In genomic region chr13:64293923-64294322, GRCh38 we compare ENCODE assay signal across 24 cellular contexts.
"Had no signal": no experiment of that assay in that cellular context is flagged by ENCODE, and none has a peak within 500 bp of the region (broad histone marks: within the 10 kb centered on the region; RNA-seq: fewer than 3 reads in every experiment).

No MANE protein-coding gene starts in this region.

- H3K4me3 Mint-ChIP-seq: activated CD4-positive, alpha-beta T cell treated with anti-CD3 and anti-CD28 coated beads for 36 hours; activated naive CD8-positive, alpha-beta T cell treated with anti-CD3 and anti-CD28 coated beads for 36 hours; activated T-cell treated with anti-CD3 and anti-CD28 coated beads, Interleukin-2, amount 50 U/mL, for 4 hours; natural killer cell treated with Interleukin-12 subunit alpha and Interleukin-12 subunit beta and Interleukin-15 and Interleukin-18, amount 100 ng/mL, for 72 hours; T-helper 2 cell treated with Interferon-gamma antibody and Interleukin-4, amounts not matched to agents 5 μg/mL and 100 μg/mL, for 36 hours; WTC11 had no signal

- DNase-seq: activated CD4-positive, alpha-beta T cell treated with anti-CD3 and anti-CD28 coated beads for 36 hours; activated CD4-positive, alpha-beta T cell treated with anti-CD3 and anti-CD28 coated beads, Interleukin-2, amount 50 U/mL, for 48 hours; activated CD8-positive, alpha-beta memory T cell treated with anti-CD3 and anti-CD28 coated beads, Interleukin-2, amount 50 U/mL, for 48 hours; activated naive CD4-positive, alpha-beta T cell; activated naive CD8-positive, alpha-beta T cell treated with anti-CD3 and anti-CD28 coated beads for 36 hours; activated T-cell treated with anti-CD3 and anti-CD28 coated beads, Interleukin-2, amount 50 U/mL, for 4 hours; amniotic stem cell; cerebellar nuclear complex; cortex of kidney; glutamatergic neuron; hippocampal formation; left ventricle myocardium inferior; midbrain; ovary; psoas muscle; stimulated activated CD4-positive, alpha-beta T cell treated with anti-CD3 and anti-CD28 coated beads, Interleukin-4, amount 100 ng/mL, for 4 hours; stimulated activated naive CD8-positive, alpha-beta T cell treated with anti-CD3 and anti-CD28 coated beads, Interleukin-15, Interleukin-2, amounts not matched to agents 100 U/mL and 50 U/mL, for 24 hours; upper lobe of left lung had no signal

- H3K9me3 ChIP-seq: neutrophil, ovary, psoas muscle, right atrium auricular region, upper lobe of left lung had no signal

- H3K36me3 ChIP-seq: left ventricle myocardium inferior, neutrophil, ovary, right atrium auricular region, upper lobe of left lung had no signal

- H3K4me1 ChIP-seq: left ventricle myocardium inferior, psoas muscle, right atrium auricular region, upper lobe of left lung had no signal

- H3K4me3 ChIP-seq: left ventricle myocardium inferior, ovary, psoas muscle, right atrium auricular region, upper lobe of left lung had no signal

- ATAC-seq: activated CD4-positive, alpha-beta T cell treated with anti-CD3 and anti-CD28 coated beads for 36 hours; activated T-cell treated with anti-CD3 and anti-CD28 coated beads, Interleukin-2, amount 50 U/mL, for 4 hours; natural killer cell treated with Interleukin-12 subunit alpha and Interleukin-12 subunit beta and Interleukin-15 and Interleukin-18, amount 100 ng/mL, for 72 hours; psoas muscle; stimulated activated naive CD8-positive, alpha-beta T cell treated with anti-CD3 and anti-CD28 coated beads, Interleukin-15, Interleukin-2, amounts not matched to agents 100 U/mL and 50 U/mL, for 24 hours; WTC11 had no signal

- H3K27me3 Mint-ChIP-seq: activated CD4-positive, alpha-beta T cell treated with anti-CD3 and anti-CD28 coated beads for 36 hours; activated naive CD8-positive, alpha-beta T cell treated with anti-CD3 and anti-CD28 coated beads for 36 hours; natural killer cell treated with Interleukin-12 subunit alpha and Interleukin-12 subunit beta and Interleukin-15 and Interleukin-18, amount 100 ng/mL, for 72 hours had no signal

- H3K27ac ChIP-seq: left ventricle myocardium inferior, neutrophil, ovary, psoas muscle, right atrium auricular region, upper lobe of left lung had no signal

- H3K36me3 Mint-ChIP-seq: WTC11 had no signal

- H3K4me1 Mint-ChIP-seq: activated CD4-positive, alpha-beta T cell treated with anti-CD3 and anti-CD28 coated beads for 36 hours; activated naive CD8-positive, alpha-beta T cell treated with anti-CD3 and anti-CD28 coated beads for 36 hours had no signal

- H3K27me3 ChIP-seq: neutrophil, ovary, right atrium auricular region, upper lobe of left lung had no signal

- H3K27ac Mint-ChIP-seq: activated CD4-positive, alpha-beta T cell treated with anti-CD3 and anti-CD28 coated beads for 36 hours; activated naive CD8-positive, alpha-beta T cell treated with anti-CD3 and anti-CD28 coated beads for 36 hours; activated T-helper 2 cell treated with anti-CD3 and anti-CD28 coated beads, Interferon-gamma antibody, Interleukin-2, Interleukin-4, amounts not matched to agents 10 μg/mL and 5 μg/mL and 100 μg/mL, durations not matched to agents 14 hours and 24 hours and 36 hours; natural killer cell treated with Interleukin-12 subunit alpha and Interleukin-12 subunit beta and Interleukin-15 and Interleukin-18, amount 100 ng/mL, for 72 hours; T-helper 2 cell treated with Interferon-gamma antibody and Interleukin-4, amounts not matched to agents 5 μg/mL and 100 μg/mL, for 36 hours; WTC11 had no signal
